Comparison of ENCODE assay signal across 20 cellular contexts in the genomic region with DNA sequence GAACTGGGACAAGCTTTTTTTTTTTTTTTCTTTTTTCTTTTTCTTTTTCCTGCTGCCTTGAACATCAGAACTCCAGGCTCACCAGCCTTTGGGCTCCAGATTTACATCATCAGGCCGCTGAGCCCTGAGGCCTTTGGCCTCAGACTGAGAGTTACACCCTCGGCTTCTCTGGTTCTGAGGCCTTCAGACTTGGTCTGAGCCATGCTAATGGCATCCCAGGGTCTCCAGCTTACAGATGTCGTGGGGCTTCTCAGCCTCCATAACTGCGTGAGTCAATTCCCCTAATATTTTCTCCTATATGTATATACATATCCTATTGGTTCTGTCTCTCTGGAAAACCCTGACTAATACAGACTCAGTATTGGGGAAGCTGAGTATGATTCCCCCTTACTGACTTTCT. TPM values are rescaled to one million over a fixed set of nuclear protein-coding genes. Genes with fewer than 3 reads are reported as not detected.
DNase-seq lines count a peak whose midpoint lies in the region; ATAC-seq, FAIRE-seq and TF ChIP-seq lines count a peak whose summit lies in the region.
"Had no signal": no experiment of that assay in that cellular context is flagged by ENCODE, and none has a peak within 500 bp of the region (broad histone marks: within the 10 kb centered on the region; RNA-seq: fewer than 3 reads in every experiment).

No MANE protein-coding gene starts in this region.

- CTCF ChIA-PET in activated CD4-positive, alpha-beta T cell treated with anti-CD3 and anti-CD28 coated beads, Interleukin-2, amount 10 ng/mL, durations not matched to agents 7 days and 5 days (lab: Charles Lee): no interaction called here

- no peak for ATAC-seq in HG03039 (IDR thresholded peaks at IDR 0.05; ENCODE audit: unreplicated experiment)

- H3K4me1 ChIP-seq in astrocyte (ENCODE audit: insufficient read depth, low read length): peaks cover 5% of the 10 kb centered on the region
- H3K4me1 ChIP-seq: BLaER1 had no signal

- no peaks in the 10 kb centered on the region for H3K27me3 ChIP-seq in astrocyte (ENCODE audit: insufficient read depth, low read length)
- H3K27me3 ChIP-seq: BLaER1 had no signal

- no peaks in the 10 kb centered on the region for H3K36me3 ChIP-seq in astrocyte (ENCODE audit: insufficient read depth, low read length)
- H3K36me3 ChIP-seq: BLaER1 had no signal

- no peak overlapping the region for H3K4me3 ChIP-seq in astrocyte (ENCODE audit: insufficient read depth, low read depth, low read length)
- H3K4me3 ChIP-seq: BLaER1 had no signal

- DNase-seq in M059J (ENCODE audit: low read depth) (peak; percentile 26), astrocyte (ENCODE audit: low read depth) (peak; percentile 30), iris pigment epithelial cell (ENCODE audit: low read depth) (peak; percentile 33), NK-92 (lab: John Stamatoyannopoulos, UW; ENCODE audit: unreplicated experiment) (no peak), NCI-H1048 (lab: John Stamatoyannopoulos, UW) (no peak)
- DNase-seq in activated CD4-positive, alpha-beta T cell treated with anti-CD3 and anti-CD28 coated beads, Interleukin-2, amount 10 ng/mL, durations not matched to agents 7 days and 5 days: no peak
- DNase-seq: CD4-positive, alpha-beta T cell; COR-L47; GF-D8; MM.1S; NCI-H1092 treated with DMSO at 0.1 percent for 48 hours; NCI-H1694 treated with DMSO at 0.1 percent for 48 hours; NCI-H2081 treated with DMSO at 0.1 percent for 48 hours; NCI-H2171 treated with DMSO at 0.1 percent for 48 hours; NCI-H446; NCI-H526; Right ventricle myocardium superior had no signal

- H3K4me3 Mint-ChIP-seq in astrocyte (ENCODE audit: unreplicated experiment): no peak overlapping the region
- H3K4me3 Mint-ChIP-seq in activated CD4-positive, alpha-beta T cell treated with anti-CD3 and anti-CD28 coated beads, Interleukin-2, amount 10 ng/mL, durations not matched to agents 7 days and 5 days: no peak overlapping the region
- H3K4me3 Mint-ChIP-seq: CD4-positive, alpha-beta T cell had no signal

- H3K27ac Mint-ChIP-seq in astrocyte (ENCODE audit: unreplicated experiment): peak overlapping the region; percentile 29
- H3K27ac Mint-ChIP-seq in activated CD4-positive, alpha-beta T cell treated with anti-CD3 and anti-CD28 coated beads, Interleukin-2, amount 10 ng/mL, durations not matched to agents 7 days and 5 days: no peak overlapping the region
- H3K27ac Mint-ChIP-seq: CD4-positive, alpha-beta T cell had no signal

- H3K4me2 ChIP-seq in astrocyte (ENCODE audit: low read length): no peak overlapping the region
- H3K4me2 ChIP-seq: BLaER1 had no signal

- peak overlapping the region; percentile 49 for H3K27ac ChIP-seq in astrocyte (ENCODE audit: low read depth, low read length)
- H3K27ac ChIP-seq: BLaER1 had no signal

- H3K9ac ChIP-seq in astrocyte (ENCODE audit: low read length): no peak overlapping the region
- H3K9ac ChIP-seq: BLaER1 had no signal

- peaks cover 2% of the 10 kb centered on the region for H3K36me3 Mint-ChIP-seq in astrocyte (ENCODE audit: low read depth, unreplicated experiment)
- no peaks in the 10 kb centered on the region for H3K36me3 Mint-ChIP-seq in activated CD4-positive, alpha-beta T cell treated with anti-CD3 and anti-CD28 coated beads, Interleukin-2, amount 10 ng/mL, durations not matched to agents 7 days and 5 days (ENCODE audit: low read depth)

- H4K20me1 ChIP-seq in astrocyte (ENCODE audit: insufficient read depth, low read length): no peaks in the 10 kb centered on the region
- H4K20me1 ChIP-seq: BLaER1 had no signal

- H3K9me3 ChIP-seq in astrocyte (ENCODE audit: insufficient read depth, low read depth, low read length): no peaks in the 10 kb centered on the region

- H3K4me1 Mint-ChIP-seq in astrocyte (ENCODE audit: low read depth, unreplicated experiment): peaks cover 2% of the 10 kb centered on the region
- no peaks in the 10 kb centered on the region for H3K4me1 Mint-ChIP-seq in activated CD4-positive, alpha-beta T cell treated with anti-CD3 and anti-CD28 coated beads, Interleukin-2, amount 10 ng/mL, durations not matched to agents 7 days and 5 days

- no peaks in the 10 kb centered on the region for H3K9me3 Mint-ChIP-seq in astrocyte (ENCODE audit: unreplicated experiment)
- no peaks in the 10 kb centered on the region for H3K9me3 Mint-ChIP-seq in activated CD4-positive, alpha-beta T cell treated with anti-CD3 and anti-CD28 coated beads, Interleukin-2, amount 10 ng/mL, durations not matched to agents 7 days and 5 days
- H3K9me3 Mint-ChIP-seq: CD4-positive, alpha-beta T cell had no signal

- POLR2A ChIA-PET in activated CD4-positive, alpha-beta T cell treated with anti-CD3 and anti-CD28 coated beads, Interleukin-2, amount 10 ng/mL, durations not matched to agents 7 days and 5 days (lab: Charles Lee): no interaction called here

- no peaks in the 10 kb centered on the region for H3K27me3 Mint-ChIP-seq in astrocyte (ENCODE audit: low read depth, unreplicated experiment)
- no peaks in the 10 kb centered on the region for H3K27me3 Mint-ChIP-seq in activated CD4-positive, alpha-beta T cell treated with anti-CD3 and anti-CD28 coated beads, Interleukin-2, amount 10 ng/mL, durations not matched to agents 7 days and 5 days
- H3K27me3 Mint-ChIP-seq: CD4-positive, alpha-beta T cell had no signal

- no peak for TF ChIP-seq CTCF in astrocyte (IDR thresholded peaks at IDR 0.05; ENCODE audit: insufficient read depth, low read depth, low read length)

- H3K79me2 ChIP-seq in astrocyte (ENCODE audit: insufficient read depth, low read length): no peaks in the 10 kb centered on the region

- no peak for FAIRE-seq in astrocyte (lab: Jason Lieb, UNC)
- FAIRE-seq: H54 had no signal

- no peak overlapping the region for H2AFZ ChIP-seq in astrocyte (ENCODE audit: low read depth, low read length)

RNA-seq across cellular contexts. Expression of a gene that starts 36.5 kb away (rescaled TPM):
- total RNA-seq in M059J (2014; rRNA removed; shearing (Covaris generic)): 10.3 and 13.1 TPM in 2 replicates
- 31.2 and 38.1 TPM in 2 replicates for total RNA-seq in astrocyte
- 10 to 100 TPM; 34.4 to 37.9 TPM for total RNA-seq in activated CD4-positive, alpha-beta T cell treated with anti-CD3 and anti-CD28 coated beads, Interleukin-2, amount 10 ng/mL, durations not matched to agents 7 days and 5 days

Comparison
In these comparisons a context has a peak if more than half of its experiments do, and no peak if none do; other contexts are left out.
1. DNase-seq: peak in M059J (single experiment), astrocyte (single experiment) and iris pigment epithelial cell (single experiment); none in NK-92 (single experiment), NCI-H1048 (single experiment) and activated CD4-positive, alpha-beta T cell treated with anti-CD3 and anti-CD28 coated beads, Interleukin-2, amount 10 ng/mL, durations not matched to agents 7 days and 5 days (single experiment).